In genomic region chr5:16736158-16736994, GRCh38 we compare ENCODE assay signal across 8 cellular contexts.
DNase-seq lines count a peak whose midpoint lies in the region; ATAC-seq and TF ChIP-seq lines count a peak whose summit lies in the region.

No MANE protein-coding gene starts in this region.

- H3K27me3 ChIP-seq in lung (ENCODE audit: control insufficient read depth, insufficient read depth) = no peaks in the 10 kb centered on the region

- peak overlapping the region in 1 of 2 donors; percentile 69 for H3K27ac ChIP-seq in lung (ENCODE audit: low read depth in 1 of 2, low read length in 1 of 2)

- WGBS in lung, 2 donors = 34 to 52% methylated on average over 14 of the region's 14 CpGs

- H3K4me1 ChIP-seq in lung (ENCODE audit: control insufficient read depth in 2 of 2, insufficient read depth in 2 of 2, low read length in 2 of 2) = peaks cover 3 to 9% of the 10 kb centered on the region in 2 donors

- peak; percentile 84 for DNase-seq in EH (ENCODE audit: low read depth)
- DNase-seq in NCI-H446 (lab: John Stamatoyannopoulos, UW) = peak; percentile 68 to 85
- peak; percentile 77 for DNase-seq in dedifferentiated amniotic fluid mesenchymal stem cell (ENCODE audit: extremely low spot score)
- DNase-seq in lung (ENCODE audit: low spot score) = peak; percentile 76
- no peak for DNase-seq in HuH-7 (ENCODE audit: low spot score)
- no peak for DNase-seq in activated naive CD4-positive, alpha-beta T cell (lab: John Stamatoyannopoulos, UW)

- H3K4me3 ChIP-seq in lung = no peak overlapping the region

- no peak for TF ChIP-seq CTCF in lung (IDR thresholded peaks at IDR 0.05; ENCODE audit: control extremely low read depth, extremely low read depth)

- ATAC-seq in lung (ENCODE audit: insufficient read depth, low FRiP score) = peak; percentile 86
- ATAC-seq in GM18498 (IDR thresholded peaks at IDR 0.05; ENCODE audit: unreplicated experiment) = no peak
- no peak for ATAC-seq in HG03354 (IDR thresholded peaks at IDR 0.05; ENCODE audit: poor library complexity, severe bottlenecking, unreplicated experiment)

- peaks cover 0 to 6% of the 10 kb centered on the region in 2 donors for H3K36me3 ChIP-seq in lung (ENCODE audit: control insufficient read depth in 2 of 2, insufficient read depth in 2 of 2, low read length in 2 of 2)

- no peaks in the 10 kb centered on the region for H3K9me3 ChIP-seq in lung (ENCODE audit: control insufficient read depth in 2 of 2, insufficient read depth in 1 of 2, low read length in 1 of 2)

Comparison
In these comparisons a context has a peak if more than half of its experiments do, and no peak if none do; other contexts are left out.
1. DNase-seq: peak in EH (single experiment), NCI-H446 (2 of 2), dedifferentiated amniotic fluid mesenchymal stem cell (single experiment) and lung (single experiment); none in HuH-7 (single experiment) and activated naive CD4-positive, alpha-beta T cell (0 of 4).